Comparison of ENCODE assay signal across 1 cellular context in genomic region chr1:16076003-16076870, GRCh38.
TF ChIP-seq lines count a peak whose summit lies in the region.

No MANE protein-coding gene starts in this region.

TF ChIP-seq in endothelial cell of umbilical vein, 7 proteins besides CTCF, POLR2A, EP300 and RAD21:
- TF ChIP-seq EZH2 (IDR thresholded peaks at IDR 0.05; ENCODE audit: borderline replicate concordance, low read depth, low read length, severe bottlenecking) = no peak
- no peak for TF ChIP-seq MYC (IDR thresholded peaks at IDR 0.05; ENCODE audit: low read depth, low read length)
- TF ChIP-seq MAX (IDR thresholded peaks at IDR 0.05; ENCODE audit: insufficient read depth, insufficient read length) = no peak
- peak; percentile 34 for TF ChIP-seq JUN (IDR thresholded peaks at IDR 0.05; ENCODE audit: borderline replicate concordance, insufficient read depth, insufficient read length, low read depth)
- peak; percentile 52 for TF ChIP-seq FOS (IDR thresholded peaks at IDR 0.05; ENCODE audit: borderline replicate concordance, insufficient read depth, low read length)
- no peak for TF ChIP-seq GATA2 (IDR thresholded peaks at IDR 0.05; ENCODE audit: insufficient read depth, insufficient read length, low read depth, low read length)
- peak; percentile 22 for TF ChIP-seq POLR2AphosphoS5 (IDR thresholded peaks at IDR 0.05; ENCODE audit: insufficient read depth, low read depth, low read length)
